Comparison of ENCODE assay signal across 15 cellular contexts in the genomic region with DNA sequence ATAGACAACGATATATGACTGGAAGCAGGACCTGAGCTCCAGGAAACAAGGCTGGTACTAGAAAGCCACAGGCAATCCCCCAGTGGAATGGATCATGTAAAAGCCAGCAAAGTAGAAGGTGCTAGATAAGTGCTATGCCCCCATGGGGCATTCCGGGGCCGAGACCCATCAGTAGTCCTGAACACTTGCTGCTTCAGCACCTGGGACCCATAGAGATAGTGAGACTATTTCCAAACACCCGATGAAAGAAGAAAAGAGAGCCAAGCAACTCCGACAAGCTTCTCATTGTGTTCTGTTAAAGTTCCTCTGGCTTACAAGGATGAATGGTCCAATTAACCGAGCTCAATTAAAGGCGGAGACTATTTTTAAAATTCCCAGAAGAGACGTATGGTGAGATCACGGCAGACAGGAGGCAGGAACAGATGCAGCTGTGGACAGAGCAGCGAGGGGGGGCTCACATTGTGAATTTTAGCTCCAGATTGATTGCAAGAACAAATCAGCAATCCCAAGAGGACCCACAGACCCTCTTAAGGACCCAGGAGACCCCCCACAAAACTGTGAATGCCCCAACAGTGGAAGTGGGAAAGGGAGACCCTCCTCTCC.
A peak's percentile ranks its signal among the peaks of the same experiment; 100 is the strongest.
DNase-seq lines count a peak whose midpoint lies in the region; ATAC-seq and TF ChIP-seq lines count a peak whose summit lies in the region.
"Had no signal": no experiment of that assay in that cellular context is flagged by ENCODE, and none has a peak within 500 bp of the region (broad histone marks: within the 10 kb centered on the region; RNA-seq: fewer than 3 reads in every experiment).

No MANE protein-coding gene starts in this region.

- H3K36me3 ChIP-seq in breast epithelium (no peaks in the 10 kb centered on the region), heart right ventricle (no peaks in the 10 kb centered on the region), vagina (no peaks in the 10 kb centered on the region)
- H3K36me3 ChIP-seq: Peyer's patch had no signal

- no peak for TF ChIP-seq POLR2A in breast epithelium (IDR thresholded peaks at IDR 0.05)
- TF ChIP-seq POLR2A in vagina (IDR thresholded peaks at IDR 0.05) = no peak

- H3K27me3 Mint-ChIP-seq in MCF 10A (ENCODE audit: insufficient read depth, unreplicated experiment) = no peaks in the 10 kb centered on the region
- no peaks in the 10 kb centered on the region for H3K27me3 Mint-ChIP-seq in osteocyte (ENCODE audit: unreplicated experiment)
- H3K27me3 Mint-ChIP-seq: stimulated activated memory B cell treated with anti-CD40 and anti-IgM and Interleukin-4, amounts not matched to agents 10 μg/mL and 1 μg/mL and 100 μg/mL, for 72 hours had no signal

- 73 to 76% methylated on average over 10 of the region's 10 CpGs for WGBS in heart right ventricle, 2 donors

- no TSS peak for BruUV-seq in MCF 10A (replicated peaks; lab: Mats Ljungman, UMichigan)

- H3K36me3 Mint-ChIP-seq in MCF 10A (ENCODE audit: insufficient read depth, unreplicated experiment) = peaks cover 81% of the 10 kb centered on the region
- peaks cover 15% of the 10 kb centered on the region for H3K36me3 Mint-ChIP-seq in osteocyte (ENCODE audit: unreplicated experiment)
- H3K36me3 Mint-ChIP-seq: CD4-positive, CD25-positive, alpha-beta regulatory T cell; stimulated activated memory B cell treated with anti-CD40 and anti-IgM and Interleukin-4, amounts not matched to agents 10 μg/mL and 1 μg/mL and 100 μg/mL, for 72 hours had no signal

- ATAC-seq in heart right ventricle (peak; percentile 65 to 90 (median 82)), HG03175 (IDR thresholded peaks at IDR 0.05; ENCODE audit: unreplicated experiment) (no peak)
- ATAC-seq: stimulated activated memory B cell treated with anti-CD40 and anti-IgM and Interleukin-4, amounts not matched to agents 10 μg/mL and 1 μg/mL and 100 μg/mL, for 72 hours had no signal

- intact Hi-C loops in MCF 10A (cut with micrococcal nuclease) (no loop called here), breast epithelium (cut with DNase I; ENCODE audit: low total_unique reads) (no loop called here), heart right ventricle (cut with DNase I) (loop anchor here in 4 of 10 donors (2.0 to 10.0 kb wide), 4 partner anchors 73 to 145 kb away; partner anchors contain the start of gene TMTC1 (in 1 of the 4)), vagina (cut with DNase I) (no loop called here)

- peaks cover 41% of the 10 kb centered on the region for H3K4me1 Mint-ChIP-seq in MCF 10A (ENCODE audit: insufficient read depth, unreplicated experiment)
- peaks cover 16% of the 10 kb centered on the region for H3K4me1 Mint-ChIP-seq in osteocyte (ENCODE audit: unreplicated experiment)
- H3K4me1 Mint-ChIP-seq: CD4-positive, CD25-positive, alpha-beta regulatory T cell; stimulated activated memory B cell treated with anti-CD40 and anti-IgM and Interleukin-4, amounts not matched to agents 10 μg/mL and 1 μg/mL and 100 μg/mL, for 72 hours had no signal

- no peaks in the 10 kb centered on the region for H3K9me3 Mint-ChIP-seq in MCF 10A (ENCODE audit: unreplicated experiment)
- H3K9me3 Mint-ChIP-seq in osteocyte (ENCODE audit: unreplicated experiment) = no peaks in the 10 kb centered on the region
- H3K9me3 Mint-ChIP-seq: CD4-positive, CD25-positive, alpha-beta regulatory T cell had no signal

- no peaks in the 10 kb centered on the region for H3K9me3 ChIP-seq in breast epithelium
- H3K9me3 ChIP-seq in heart right ventricle = no peaks in the 10 kb centered on the region
- no peaks in the 10 kb centered on the region for H3K9me3 ChIP-seq in vagina
- H3K9me3 ChIP-seq: Peyer's patch had no signal

- H3K27ac ChIP-seq in breast epithelium = peak overlapping the region in 1 of 2 donors; percentile 66
- peak overlapping the region in 9 of 10 donors; percentile 46 to 84 (median 70) for H3K27ac ChIP-seq in heart right ventricle
- peak overlapping the region; percentile 52 for H3K27ac ChIP-seq in vagina
- H3K27ac ChIP-seq: KMS-11 had no signal

- CTCF ChIA-PET in MCF 10A (lab: Yijun Ruan, JAX) = no interaction called here

- POLR2A ChIA-PET in MCF 10A (lab: Yijun Ruan, JAX) = interaction anchor here (1.2 to 1.4 kb wide), 3 partner anchors 12 to 93 kb away, joined by 4 read pairs; no protein-coding TSS in a partner anchor

- TF ChIP-seq CTCF in MCF 10A (IDR thresholded peaks at IDR 0.05; ENCODE audit: unreplicated experiment) = no peak
- no peak for TF ChIP-seq CTCF in breast epithelium (IDR thresholded peaks at IDR 0.05)
- TF ChIP-seq CTCF in heart right ventricle (IDR thresholded peaks at IDR 0.05) = no peak
- no peak for TF ChIP-seq CTCF in osteocyte (IDR thresholded peaks at IDR 0.05)
- no peak for TF ChIP-seq CTCF in vagina (IDR thresholded peaks at IDR 0.05)

- H3K4me3 Mint-ChIP-seq in MCF 10A (ENCODE audit: unreplicated experiment) (peak overlapping the region; percentile 12), osteocyte (ENCODE audit: unreplicated experiment) (no peak overlapping the region)
- H3K4me3 Mint-ChIP-seq: CD4-positive, CD25-positive, alpha-beta regulatory T cell; stimulated activated memory B cell treated with anti-CD40 and anti-IgM and Interleukin-4, amounts not matched to agents 10 μg/mL and 1 μg/mL and 100 μg/mL, for 72 hours had no signal

- H3K27me3 ChIP-seq in breast epithelium = no peaks in the 10 kb centered on the region
- no peaks in the 10 kb centered on the region for H3K27me3 ChIP-seq in heart right ventricle
- no peaks in the 10 kb centered on the region for H3K27me3 ChIP-seq in vagina
- H3K27me3 ChIP-seq: Peyer's patch had no signal

- H3K4me3 ChIP-seq in breast epithelium = peak overlapping the region in 1 of 3 donors; percentile 31
- peak overlapping the region in 3 of 10 donors; percentile 5 to 20 (median 12) for H3K4me3 ChIP-seq in heart right ventricle
- no peak overlapping the region for H3K4me3 ChIP-seq in vagina
- H3K4me3 ChIP-seq: Peyer's patch had no signal

- H3K27ac Mint-ChIP-seq in MCF 10A (ENCODE audit: low read depth, unreplicated experiment) (peak overlapping the region; percentile 91), osteocyte (ENCODE audit: unreplicated experiment) (peak overlapping the region; percentile 78)
- H3K27ac Mint-ChIP-seq: CD4-positive, CD25-positive, alpha-beta regulatory T cell; stimulated activated memory B cell treated with anti-CD40 and anti-IgM and Interleukin-4, amounts not matched to agents 10 μg/mL and 1 μg/mL and 100 μg/mL, for 72 hours had no signal

- no peaks in the 10 kb centered on the region for H3K4me1 ChIP-seq in breast epithelium
- peaks cover 0 to 29% (median 20%) of the 10 kb centered on the region in 9 donors for H3K4me1 ChIP-seq in heart right ventricle
- peaks cover 12% of the 10 kb centered on the region for H3K4me1 ChIP-seq in vagina

- DNase-seq in MCF 10A (ENCODE audit: unreplicated experiment) (no peak), breast epithelium (ENCODE audit: low spot score in 2 of 2) (no peak), heart right ventricle (peak in 1 of 2 donors; percentile 21), osteocyte (ENCODE audit: extremely low spot score, unreplicated experiment) (no peak), vagina (ENCODE audit: extremely low spot score in 2 of 2) (no peak), NCI-H1930 (lab: John Stamatoyannopoulos, UW) (no peak), NCI-H146 (lab: John Stamatoyannopoulos, UW) (no peak)
- DNase-seq: 8988T; CD4-positive, CD25-positive, alpha-beta regulatory T cell; NCI-H1436; NCI-H510A had no signal
